ENCODE assay signal across 2 cellular contexts in the genomic region with DNA sequence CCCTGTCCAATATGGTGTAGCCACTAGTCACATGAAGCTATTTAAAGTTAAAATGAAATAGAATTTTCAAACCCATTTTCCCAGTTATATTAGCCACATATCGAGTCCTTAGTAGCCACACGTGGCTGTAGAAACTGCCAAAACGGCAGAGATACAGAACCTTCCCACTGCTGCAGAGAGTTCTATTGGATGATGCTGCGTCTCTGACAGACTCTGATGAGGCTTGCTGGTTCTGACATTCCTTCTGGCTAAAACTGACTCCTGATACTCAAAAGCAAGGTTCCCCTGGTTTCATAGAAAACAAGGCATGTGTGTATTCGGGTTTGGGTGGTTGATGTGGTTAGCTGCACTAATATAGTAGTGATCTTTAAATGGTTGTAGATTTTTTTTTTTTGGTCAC.
TF ChIP-seq lines count a peak whose summit lies in the region.

No MANE protein-coding gene starts in this region.

TF ChIP-seq in GM23338, 12 proteins besides CTCF, POLR2A, EP300 and RAD21 (continued from another document):
- TF ChIP-seq, protein P1, sequence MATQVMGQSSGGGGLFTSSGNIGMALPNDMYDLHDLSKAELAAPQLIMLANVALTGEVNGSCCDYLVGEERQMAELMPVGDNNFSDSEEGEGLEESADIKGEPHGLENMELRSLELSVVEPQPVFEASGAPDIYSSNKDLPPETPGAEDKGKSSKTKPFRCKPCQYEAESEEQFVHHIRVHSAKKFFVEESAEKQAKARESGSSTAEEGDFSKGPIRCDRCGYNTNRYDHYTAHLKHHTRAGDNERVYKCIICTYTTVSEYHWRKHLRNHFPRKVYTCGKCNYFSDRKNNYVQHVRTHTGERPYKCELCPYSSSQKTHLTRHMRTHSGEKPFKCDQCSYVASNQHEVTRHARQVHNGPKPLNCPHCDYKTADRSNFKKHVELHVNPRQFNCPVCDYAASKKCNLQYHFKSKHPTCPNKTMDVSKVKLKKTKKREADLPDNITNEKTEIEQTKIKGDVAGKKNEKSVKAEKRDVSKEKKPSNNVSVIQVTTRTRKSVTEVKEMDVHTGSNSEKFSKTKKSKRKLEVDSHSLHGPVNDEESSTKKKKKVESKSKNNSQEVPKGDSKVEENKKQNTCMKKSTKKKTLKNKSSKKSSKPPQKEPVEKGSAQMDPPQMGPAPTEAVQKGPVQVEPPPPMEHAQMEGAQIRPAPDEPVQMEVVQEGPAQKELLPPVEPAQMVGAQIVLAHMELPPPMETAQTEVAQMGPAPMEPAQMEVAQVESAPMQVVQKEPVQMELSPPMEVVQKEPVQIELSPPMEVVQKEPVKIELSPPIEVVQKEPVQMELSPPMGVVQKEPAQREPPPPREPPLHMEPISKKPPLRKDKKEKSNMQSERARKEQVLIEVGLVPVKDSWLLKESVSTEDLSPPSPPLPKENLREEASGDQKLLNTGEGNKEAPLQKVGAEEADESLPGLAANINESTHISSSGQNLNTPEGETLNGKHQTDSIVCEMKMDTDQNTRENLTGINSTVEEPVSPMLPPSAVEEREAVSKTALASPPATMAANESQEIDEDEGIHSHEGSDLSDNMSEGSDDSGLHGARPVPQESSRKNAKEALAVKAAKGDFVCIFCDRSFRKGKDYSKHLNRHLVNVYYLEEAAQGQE (IDR thresholded peaks at IDR 0.05; ENCODE audit: unreplicated experiment), result no peak
- TF ChIP-seq EZH2 (IDR thresholded peaks at IDR 0.05; ENCODE audit: low read depth, unreplicated experiment), result no peak
- no peak for TF ChIP-seq ZNF331 (CRISPR knock-in tag; IDR thresholded peaks at IDR 0.05; ENCODE audit: low read depth)
- TF ChIP-seq, protein P2, sequence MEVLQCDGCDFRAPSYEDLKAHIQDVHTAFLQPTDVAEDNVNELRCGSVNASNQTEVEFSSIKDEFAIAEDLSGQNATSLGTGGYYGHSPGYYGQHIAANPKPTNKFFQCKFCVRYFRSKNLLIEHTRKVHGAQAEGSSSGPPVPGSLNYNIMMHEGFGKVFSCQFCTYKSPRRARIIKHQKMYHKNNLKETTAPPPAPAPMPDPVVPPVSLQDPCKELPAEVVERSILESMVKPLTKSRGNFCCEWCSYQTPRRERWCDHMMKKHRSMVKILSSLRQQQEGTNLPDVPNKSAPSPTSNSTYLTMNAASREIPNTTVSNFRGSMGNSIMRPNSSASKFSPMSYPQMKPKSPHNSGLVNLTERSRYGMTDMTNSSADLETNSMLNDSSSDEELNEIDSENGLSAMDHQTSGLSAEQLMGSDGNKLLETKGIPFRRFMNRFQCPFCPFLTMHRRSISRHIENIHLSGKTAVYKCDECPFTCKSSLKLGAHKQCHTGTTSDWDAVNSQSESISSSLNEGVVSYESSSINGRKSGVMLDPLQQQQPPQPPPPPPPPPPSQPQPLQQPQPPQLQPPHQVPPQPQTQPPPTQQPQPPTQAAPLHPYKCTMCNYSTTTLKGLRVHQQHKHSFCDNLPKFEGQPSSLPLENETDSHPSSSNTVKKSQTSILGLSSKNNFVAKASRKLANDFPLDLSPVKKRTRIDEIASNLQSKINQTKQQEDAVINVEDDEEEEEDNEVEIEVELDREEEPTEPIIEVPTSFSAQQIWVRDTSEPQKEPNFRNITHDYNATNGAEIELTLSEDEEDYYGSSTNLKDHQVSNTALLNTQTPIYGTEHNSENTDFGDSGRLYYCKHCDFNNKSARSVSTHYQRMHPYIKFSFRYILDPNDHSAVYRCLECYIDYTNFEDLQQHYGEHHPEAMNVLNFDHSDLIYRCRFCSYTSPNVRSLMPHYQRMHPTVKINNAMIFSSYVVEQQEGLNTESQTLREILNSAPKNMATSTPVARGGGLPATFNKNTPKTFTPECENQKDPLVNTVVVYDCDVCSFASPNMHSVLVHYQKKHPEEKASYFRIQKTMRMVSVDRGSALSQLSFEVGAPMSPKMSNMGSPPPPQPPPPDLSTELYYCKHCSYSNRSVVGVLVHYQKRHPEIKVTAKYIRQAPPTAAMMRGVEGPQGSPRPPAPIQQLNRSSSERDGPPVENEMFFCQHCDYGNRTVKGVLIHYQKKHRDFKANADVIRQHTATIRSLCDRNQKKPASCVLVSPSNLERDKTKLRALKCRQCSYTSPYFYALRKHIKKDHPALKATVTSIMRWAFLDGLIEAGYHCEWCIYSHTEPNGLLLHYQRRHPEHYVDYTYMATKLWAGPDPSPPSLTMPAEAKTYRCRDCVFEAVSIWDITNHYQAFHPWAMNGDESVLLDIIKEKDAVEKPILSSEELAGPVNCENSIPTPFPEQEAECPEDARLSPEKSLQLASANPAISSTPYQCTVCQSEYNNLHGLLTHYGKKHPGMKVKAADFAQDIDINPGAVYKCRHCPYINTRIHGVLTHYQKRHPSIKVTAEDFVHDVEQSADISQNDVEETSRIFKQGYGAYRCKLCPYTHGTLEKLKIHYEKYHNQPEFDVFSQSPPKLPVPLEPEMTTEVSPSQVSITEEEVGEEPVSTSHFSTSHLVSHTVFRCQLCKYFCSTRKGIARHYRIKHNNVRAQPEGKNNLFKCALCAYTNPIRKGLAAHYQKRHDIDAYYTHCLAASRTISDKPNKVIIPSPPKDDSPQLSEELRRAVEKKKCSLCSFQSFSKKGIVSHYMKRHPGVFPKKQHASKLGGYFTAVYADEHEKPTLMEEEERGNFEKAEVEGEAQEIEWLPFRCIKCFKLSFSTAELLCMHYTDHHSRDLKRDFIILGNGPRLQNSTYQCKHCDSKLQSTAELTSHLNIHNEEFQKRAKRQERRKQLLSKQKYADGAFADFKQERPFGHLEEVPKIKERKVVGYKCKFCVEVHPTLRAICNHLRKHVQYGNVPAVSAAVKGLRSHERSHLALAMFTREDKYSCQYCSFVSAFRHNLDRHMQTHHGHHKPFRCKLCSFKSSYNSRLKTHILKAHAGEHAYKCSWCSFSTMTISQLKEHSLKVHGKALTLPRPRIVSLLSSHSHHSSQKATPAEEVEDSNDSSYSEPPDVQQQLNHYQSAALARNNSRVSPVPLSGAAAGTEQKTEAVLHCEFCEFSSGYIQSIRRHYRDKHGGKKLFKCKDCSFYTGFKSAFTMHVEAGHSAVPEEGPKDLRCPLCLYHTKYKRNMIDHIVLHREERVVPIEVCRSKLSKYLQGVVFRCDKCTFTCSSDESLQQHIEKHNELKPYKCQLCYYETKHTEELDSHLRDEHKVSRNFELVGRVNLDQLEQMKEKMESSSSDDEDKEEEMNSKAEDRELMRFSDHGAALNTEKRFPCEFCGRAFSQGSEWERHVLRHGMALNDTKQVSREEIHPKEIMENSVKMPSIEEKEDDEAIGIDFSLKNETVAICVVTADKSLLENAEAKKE (CRISPR knock-in tag; IDR thresholded peaks at IDR 0.05), result no peak
- TF ChIP-seq, protein P3, sequence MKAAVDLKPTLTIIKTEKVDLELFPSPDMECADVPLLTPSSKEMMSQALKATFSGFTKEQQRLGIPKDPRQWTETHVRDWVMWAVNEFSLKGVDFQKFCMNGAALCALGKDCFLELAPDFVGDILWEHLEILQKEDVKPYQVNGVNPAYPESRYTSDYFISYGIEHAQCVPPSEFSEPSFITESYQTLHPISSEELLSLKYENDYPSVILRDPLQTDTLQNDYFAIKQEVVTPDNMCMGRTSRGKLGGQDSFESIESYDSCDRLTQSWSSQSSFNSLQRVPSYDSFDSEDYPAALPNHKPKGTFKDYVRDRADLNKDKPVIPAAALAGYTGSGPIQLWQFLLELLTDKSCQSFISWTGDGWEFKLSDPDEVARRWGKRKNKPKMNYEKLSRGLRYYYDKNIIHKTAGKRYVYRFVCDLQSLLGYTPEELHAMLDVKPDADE (IDR thresholded peaks at IDR 0.05), result no peak
- no peak for TF ChIP-seq STAT1 (IDR thresholded peaks at IDR 0.05; ENCODE audit: unreplicated experiment)
- TF ChIP-seq JUNB (IDR thresholded peaks at IDR 0.05; ENCODE audit: unreplicated experiment), result no peak
- TF ChIP-seq ZNF114 (CRISPR knock-in tag; IDR thresholded peaks at IDR 0.05), result no peak
- no peak for TF ChIP-seq NANOG (IDR thresholded peaks at IDR 0.05; ENCODE audit: borderline replicate concordance)

TF ChIP-seq in SK-N-SH, 30 proteins besides CTCF, POLR2A, EP300 and RAD21 (continued from another document):
- TF ChIP-seq, protein P4, sequence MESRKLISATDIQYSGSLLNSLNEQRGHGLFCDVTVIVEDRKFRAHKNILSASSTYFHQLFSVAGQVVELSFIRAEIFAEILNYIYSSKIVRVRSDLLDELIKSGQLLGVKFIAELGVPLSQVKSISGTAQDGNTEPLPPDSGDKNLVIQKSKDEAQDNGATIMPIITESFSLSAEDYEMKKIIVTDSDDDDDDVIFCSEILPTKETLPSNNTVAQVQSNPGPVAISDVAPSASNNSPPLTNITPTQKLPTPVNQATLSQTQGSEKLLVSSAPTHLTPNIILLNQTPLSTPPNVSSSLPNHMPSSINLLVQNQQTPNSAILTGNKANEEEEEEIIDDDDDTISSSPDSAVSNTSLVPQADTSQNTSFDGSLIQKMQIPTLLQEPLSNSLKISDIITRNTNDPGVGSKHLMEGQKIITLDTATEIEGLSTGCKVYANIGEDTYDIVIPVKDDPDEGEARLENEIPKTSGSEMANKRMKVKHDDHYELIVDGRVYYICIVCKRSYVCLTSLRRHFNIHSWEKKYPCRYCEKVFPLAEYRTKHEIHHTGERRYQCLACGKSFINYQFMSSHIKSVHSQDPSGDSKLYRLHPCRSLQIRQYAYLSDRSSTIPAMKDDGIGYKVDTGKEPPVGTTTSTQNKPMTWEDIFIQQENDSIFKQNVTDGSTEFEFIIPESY (IDR thresholded peaks at IDR 0.05; ENCODE audit: borderline replicate concordance, low read depth), result no peak
- TF ChIP-seq CHD2 (IDR thresholded peaks at IDR 0.05; ENCODE audit: low read length, partially characterized antibody), result no peak
- TF ChIP-seq GATA2 (CRISPR knock-in tag; IDR thresholded peaks at IDR 0.05), result no peak
- no peak for TF ChIP-seq GABPA (IDR thresholded peaks at IDR 0.05; ENCODE audit: low read depth)
- TF ChIP-seq, protein P5, sequence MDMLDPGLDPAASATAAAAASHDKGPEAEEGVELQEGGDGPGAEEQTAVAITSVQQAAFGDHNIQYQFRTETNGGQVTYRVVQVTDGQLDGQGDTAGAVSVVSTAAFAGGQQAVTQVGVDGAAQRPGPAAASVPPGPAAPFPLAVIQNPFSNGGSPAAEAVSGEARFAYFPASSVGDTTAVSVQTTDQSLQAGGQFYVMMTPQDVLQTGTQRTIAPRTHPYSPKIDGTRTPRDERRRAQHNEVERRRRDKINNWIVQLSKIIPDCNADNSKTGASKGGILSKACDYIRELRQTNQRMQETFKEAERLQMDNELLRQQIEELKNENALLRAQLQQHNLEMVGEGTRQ (IDR thresholded peaks at IDR 0.05; ENCODE audit: borderline replicate concordance, low read depth, low read length), result no peak
